8 cellular contexts compared by ENCODE assay signal in the genomic region with DNA sequence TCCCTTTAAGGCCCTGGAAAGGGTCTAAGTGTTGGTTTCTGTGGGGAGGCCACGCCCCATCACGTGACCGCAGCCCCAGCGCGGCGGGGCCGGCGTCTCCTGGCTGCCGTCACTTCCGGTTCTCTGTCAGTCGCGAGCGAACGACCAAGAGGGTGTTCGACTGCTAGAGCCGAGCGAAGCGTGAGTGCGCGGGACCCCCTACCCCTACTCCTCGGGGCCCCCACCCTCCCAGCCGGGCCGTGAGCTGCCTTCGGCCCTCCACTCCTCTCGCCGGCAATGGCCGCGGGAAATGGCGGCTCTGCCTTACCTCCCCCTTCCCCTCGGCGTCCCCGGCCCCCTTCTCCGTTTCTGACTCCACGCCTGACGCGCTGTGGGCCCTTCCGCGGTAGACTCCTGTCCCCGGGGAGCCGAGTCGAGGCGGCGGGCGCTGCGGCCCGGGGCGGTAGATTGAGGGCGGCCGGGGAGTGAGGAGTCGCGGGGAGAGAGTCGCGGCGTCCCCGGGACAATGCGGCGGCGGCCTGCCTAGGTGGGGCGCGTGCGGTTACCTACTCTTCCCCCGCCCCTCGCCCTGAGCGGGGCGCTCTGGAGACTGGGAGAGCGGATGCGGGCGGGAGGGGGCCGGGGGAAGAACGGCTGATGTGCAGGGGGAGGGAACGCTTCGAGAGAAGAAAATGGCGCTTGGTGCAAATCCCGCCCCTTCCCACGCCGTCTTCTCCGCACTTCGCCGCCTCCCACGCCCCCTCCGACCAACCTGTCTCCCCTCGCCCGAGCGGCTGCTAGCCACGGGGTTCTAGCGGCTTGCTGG. TPM values are rescaled to one million over a fixed set of nuclear protein-coding genes. Genes with fewer than 3 reads are reported as not detected.
DNase-seq lines count a peak whose midpoint lies in the region; ATAC-seq and TF ChIP-seq lines count a peak whose summit lies in the region.

Gene SUB1 (plus strand): TSS at position 112 of the 805 bp plus-strand sequence. CDS start 2,956 bp downstream, outside the sequence.

- peak in 21 of 56 donors; percentile 3 to 51 (median 25) for TF ChIP-seq CTCF in dorsolateral prefrontal cortex (IDR thresholded peaks at IDR 0.05 in 54 of 56, conservative IDR thresholded peaks at IDR 0.05 in 2 of 56; ENCODE audit: low read depth in 1 of 56, partially characterized antibody in 56 of 56)
- no peak for TF ChIP-seq CTCF in lower leg skin (IDR thresholded peaks at IDR 0.05)

- TF ChIP-seq POLR2A in lower leg skin (IDR thresholded peaks at IDR 0.05): peak in 1 of 2 donors; percentile 85

- peak within 1 kb of the TSS; percentile 76 to 100 (median 97) for H3K27ac ChIP-seq in dorsolateral prefrontal cortex

- no peaks in the 10 kb centered on the region for H3K27me3 ChIP-seq in dorsolateral prefrontal cortex

- DNase-seq in CD1c-positive myeloid dendritic cell (ENCODE audit: extremely low spot score) (peak; percentile 96), NCI-H82 (lab: John Stamatoyannopoulos, UW) (peak; percentile 94), dorsolateral prefrontal cortex (peak; percentile 90 to 97 (median 95)), lower leg skin (ENCODE audit: low spot score in 2 of 2) (peak; percentile 83 to 98)
- DNase-seq in activated CD4-positive, alpha-beta T cell treated with anti-CD3 and anti-CD28 coated beads, Interleukin-2, amount 50 U/mL, for 48 hours: peak; percentile 93 to 94
- peak; percentile 89 to 93 for DNase-seq in stimulated activated CD4-positive, alpha-beta T cell treated with anti-CD3 and anti-CD28 coated beads, Interleukin-4, amount 100 ng/mL, for 48 hours (ENCODE audit: low read depth in 2 of 2)

- WGBS in lower leg skin, 2 donors: 0% methylated on average over 75 to 82 of the region's 86 CpGs

- peak; percentile 46 for ATAC-seq in GM19438 (IDR thresholded peaks at IDR 0.05; ENCODE audit: low read depth, unreplicated experiment)
- peak; percentile 19 for ATAC-seq in HG03575 (IDR thresholded peaks at IDR 0.05; ENCODE audit: extremely low read depth, insufficient number of reproducible peaks, low FRiP score, unreplicated experiment)

- H3K4me3 ChIP-seq in dorsolateral prefrontal cortex (peak within 1 kb of the TSS; percentile 67 to 100 (median 94)), lower leg skin (ENCODE audit: low read depth, poor library complexity, severe bottlenecking) (peak within 1 kb of the TSS; percentile 96)

- intact Hi-C loops in dorsolateral prefrontal cortex (cut with DNase I): loop anchor here (2.0 to 10.0 kb wide), 8 partner anchors 78 to 353 kb away; partner anchors contain the start of genes MTMR12 (in 2 of the 2) and ZFR (in 1 of the 2)
- intact Hi-C loops in lower leg skin (cut with DNase I; ENCODE audit: low total_unique reads): loop anchor here (10.0 kb wide), 1 partner anchor 91 kb away; no protein-coding TSS in a partner anchor

RNA-seq across cellular contexts. Expression of gene SUB1, which starts in this region (rescaled TPM):
- 100 to 1,000 TPM; 106 to 285 (median 202) TPM for total RNA-seq in dorsolateral prefrontal cortex
- 100 to 1,000 TPM in 2 of 4 donors, 10 to 100 TPM in 2; 63.0 to 137 (median 102) TPM for total RNA-seq in lower leg skin

Comparison
In these comparisons a context has a peak if more than half of its experiments do, and no peak if none do; other contexts are left out.
1. Peak in every context shown above with its lines: DNase-seq, ATAC-seq, H3K4me3 ChIP-seq and H3K27ac ChIP-seq.